Comparison of ENCODE assay signal across 6 cellular contexts in the genomic region with DNA sequence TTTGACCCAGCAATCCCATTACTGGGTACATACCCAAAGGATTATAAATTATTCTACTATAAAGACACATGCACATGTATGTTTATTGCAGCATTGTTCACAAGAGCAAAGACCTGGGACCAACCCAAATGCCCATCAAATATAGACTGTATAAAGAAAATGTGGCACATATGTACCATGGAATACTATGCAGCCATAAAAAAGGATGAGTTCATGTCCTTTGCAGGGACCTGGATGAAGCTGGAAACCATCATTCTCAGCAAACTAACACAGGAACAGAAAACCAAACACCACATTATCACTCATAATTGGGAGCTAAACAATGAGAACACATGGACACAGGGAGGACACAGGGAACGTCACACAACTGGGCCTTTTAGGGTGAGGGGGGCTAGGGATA. TPM values are rescaled to one million over a fixed set of nuclear protein-coding genes. Genes with fewer than 3 reads are reported as not detected.
"Had no signal": no experiment of that assay in that cellular context is flagged by ENCODE, and none has a peak within 500 bp of the region (broad histone marks: within the 10 kb centered on the region; RNA-seq: fewer than 3 reads in every experiment).

No MANE protein-coding gene starts in this region.

RNA-seq across cellular contexts. Expression of a gene that starts 20.3 kb away (rescaled TPM):
- polyA plus RNA-seq: foreskin keratinocyte, heart right ventricle had no signal

RNA-seq across cellular contexts. Expression of a gene that starts 22.0 kb away (rescaled TPM):
- total RNA-seq: epithelial cell of proximal tubule had no signal
- polyA plus RNA-seq: esophagus, fibroblast of lung, foreskin keratinocyte, heart left ventricle, heart right ventricle had no signal

RNA-seq across cellular contexts. Expression of a gene that starts 52.0 kb away (rescaled TPM):
- polyA plus RNA-seq: esophagus, fibroblast of lung, foreskin keratinocyte, heart left ventricle, heart right ventricle had no signal
